ENCODE assay signal across 1 cellular context in genomic region chr6:32968093-32968769, GRCh38.
TF ChIP-seq lines count a peak whose summit lies in the region.

TSS of gene BRD2 (plus strand) at chr6:32968594. CDS start at chr6:32972899, 4,305 bp downstream.

TF ChIP-seq in HepG2, 621 proteins besides CTCF, POLR2A, EP300 and RAD21 (continued from another document and continues in another):
- TF ChIP-seq GATA4 (IDR thresholded peaks at IDR 0.05; ENCODE audit: borderline replicate concordance, low read depth) (peak; percentile 81; the same call in 1 of the 2 replicates), TRIM24 (CRISPR knock-in tag; IDR thresholded peaks at IDR 0.05) (no peak), ZNF143 (CRISPR knock-in tag; IDR thresholded peaks at IDR 0.05) (no peak), TFAP4 (IDR thresholded peaks at IDR 0.05; ENCODE audit: borderline replicate concordance, low read depth) (no peak; the same call in 1 of the 2 replicates), ATF7-NPFF (CRISPR knock-in tag; IDR thresholded peaks at IDR 0.05; ENCODE audit: low read depth) (peak; percentile 100), ZFP1 (CRISPR knock-in tag; IDR thresholded peaks at IDR 0.05) (no peak), THAP11 (CRISPR knock-in tag; IDR thresholded peaks at IDR 0.05) (peak; percentile 76), ZNF317 (CRISPR knock-in tag; IDR thresholded peaks at IDR 0.05) (peak; percentile 66), ZNF160 (CRISPR knock-in tag; IDR thresholded peaks at IDR 0.05) (peak; percentile 83), ZNF484 (CRISPR knock-in tag; IDR thresholded peaks at IDR 0.05; ENCODE audit: borderline replicate concordance, low read depth) (no peak), ZBTB43 (CRISPR knock-in tag; conservative IDR thresholded peaks at IDR 0.05) (peak; percentile 69), NFYB (CRISPR knock-in tag; IDR thresholded peaks at IDR 0.05) (no peak; the same call in 1 of the 2 replicates), BCLAF1 (IDR thresholded peaks at IDR 0.05) (no peak), ZNF644 (CRISPR knock-in tag; IDR thresholded peaks at IDR 0.05; ENCODE audit: low read depth) (no peak), MBD4 (IDR thresholded peaks at IDR 0.05; ENCODE audit: borderline replicate concordance, low read length) (no peak), ZNF235 (CRISPR knock-in tag; IDR thresholded peaks at IDR 0.05; ENCODE audit: borderline replicate concordance) (no peak; the same call in 1 of the 2 replicates), PHB2 (IDR thresholded peaks at IDR 0.05; ENCODE audit: partially characterized antibody) (no peak), FOSL2 (CRISPR knock-in tag; IDR thresholded peaks at IDR 0.05) (no peak), YEATS4 (CRISPR knock-in tag; IDR thresholded peaks at IDR 0.05; ENCODE audit: borderline replicate concordance) (peak; percentile 98), MTA3 (CRISPR knock-in tag; IDR thresholded peaks at IDR 0.05) (no peak), SYNCRIP (IDR thresholded peaks at IDR 0.05; ENCODE audit: insufficient read depth, low read depth, low read length) (no peak), FOXM1 (CRISPR knock-in tag; IDR thresholded peaks at IDR 0.05) (no peak), JUNB (CRISPR knock-in tag; IDR thresholded peaks at IDR 0.05; ENCODE audit: borderline replicate concordance) (no peak), ZNF549 (CRISPR knock-in tag; IDR thresholded peaks at IDR 0.05) (peak; percentile 41; the same call in 1 of the 2 replicates), ZFP62 (CRISPR knock-in tag; IDR thresholded peaks at IDR 0.05) (peak; percentile 54; the same call in 1 of the 2 replicates), FOXK2 (IDR thresholded peaks at IDR 0.05) (no peak; the same call in 1 of the 2 replicates), TCF12 (IDR thresholded peaks at IDR 0.05) (no peak), TCF12 (CRISPR knock-in tag; IDR thresholded peaks at IDR 0.05) (peak; percentile 66), REPIN1 (CRISPR knock-in tag; IDR thresholded peaks at IDR 0.05; ENCODE audit: borderline replicate concordance, low read depth) (peak; percentile 96), HOXA7 (CRISPR knock-in tag; IDR thresholded peaks at IDR 0.05) (0 out of 2 replicates have a peak, but pooled peaks have one; percentile 34), ISL2 (CRISPR knock-in tag; IDR thresholded peaks at IDR 0.05) (peak; percentile 88), ZBTB2 (CRISPR knock-in tag; IDR thresholded peaks at IDR 0.05; ENCODE audit: low read depth) (peak; percentile 90), ZNF609 (CRISPR knock-in tag; IDR thresholded peaks at IDR 0.05; ENCODE audit: borderline replicate concordance) (peak; percentile 76; the same call in 1 of the 2 replicates), ZNF550 (CRISPR knock-in tag; IDR thresholded peaks at IDR 0.05; ENCODE audit: borderline replicate concordance) (0 out of 2 replicates have a peak, but pooled peaks have one; percentile 64), ZBTB25 (CRISPR knock-in tag; IDR thresholded peaks at IDR 0.05) (peak; percentile 28; the same call in 1 of the 2 replicates), ZNF501 (CRISPR knock-in tag; IDR thresholded peaks at IDR 0.05) (peak; percentile 94)
- TF ChIP-seq, protein P1, sequence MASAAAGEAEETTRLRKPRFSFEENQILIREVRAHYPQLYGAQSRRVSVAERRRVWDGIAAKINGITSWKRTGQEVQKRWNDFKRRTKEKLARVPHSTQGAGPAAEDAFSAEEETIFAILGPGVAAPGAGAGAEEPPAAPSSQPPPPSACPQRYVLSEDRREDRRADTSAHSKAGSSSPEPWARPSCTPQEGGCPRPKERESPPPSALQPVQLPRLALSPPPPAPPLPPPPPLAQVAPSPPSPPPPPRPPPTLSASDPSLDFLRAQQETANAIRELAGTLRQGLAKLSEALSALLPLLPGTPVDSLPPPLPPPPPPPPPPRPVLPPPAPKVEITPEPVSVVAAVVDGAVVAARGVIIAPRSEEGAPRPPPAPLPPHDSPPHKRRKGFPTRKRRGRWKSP (CRISPR knock-in tag; IDR thresholded peaks at IDR 0.05), result peak; percentile 90
- TF ChIP-seq, protein P2, sequence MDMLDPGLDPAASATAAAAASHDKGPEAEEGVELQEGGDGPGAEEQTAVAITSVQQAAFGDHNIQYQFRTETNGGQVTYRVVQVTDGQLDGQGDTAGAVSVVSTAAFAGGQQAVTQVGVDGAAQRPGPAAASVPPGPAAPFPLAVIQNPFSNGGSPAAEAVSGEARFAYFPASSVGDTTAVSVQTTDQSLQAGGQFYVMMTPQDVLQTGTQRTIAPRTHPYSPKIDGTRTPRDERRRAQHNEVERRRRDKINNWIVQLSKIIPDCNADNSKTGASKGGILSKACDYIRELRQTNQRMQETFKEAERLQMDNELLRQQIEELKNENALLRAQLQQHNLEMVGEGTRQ (IDR thresholded peaks at IDR 0.05; ENCODE audit: low read depth, low read length), result no peak
- TF ChIP-seq, protein P2 (CRISPR knock-in tag; IDR thresholded peaks at IDR 0.05; ENCODE audit: borderline replicate concordance), result peak; percentile 89; the same call in 1 of the 2 replicates
- TF ChIP-seq, protein P3, sequence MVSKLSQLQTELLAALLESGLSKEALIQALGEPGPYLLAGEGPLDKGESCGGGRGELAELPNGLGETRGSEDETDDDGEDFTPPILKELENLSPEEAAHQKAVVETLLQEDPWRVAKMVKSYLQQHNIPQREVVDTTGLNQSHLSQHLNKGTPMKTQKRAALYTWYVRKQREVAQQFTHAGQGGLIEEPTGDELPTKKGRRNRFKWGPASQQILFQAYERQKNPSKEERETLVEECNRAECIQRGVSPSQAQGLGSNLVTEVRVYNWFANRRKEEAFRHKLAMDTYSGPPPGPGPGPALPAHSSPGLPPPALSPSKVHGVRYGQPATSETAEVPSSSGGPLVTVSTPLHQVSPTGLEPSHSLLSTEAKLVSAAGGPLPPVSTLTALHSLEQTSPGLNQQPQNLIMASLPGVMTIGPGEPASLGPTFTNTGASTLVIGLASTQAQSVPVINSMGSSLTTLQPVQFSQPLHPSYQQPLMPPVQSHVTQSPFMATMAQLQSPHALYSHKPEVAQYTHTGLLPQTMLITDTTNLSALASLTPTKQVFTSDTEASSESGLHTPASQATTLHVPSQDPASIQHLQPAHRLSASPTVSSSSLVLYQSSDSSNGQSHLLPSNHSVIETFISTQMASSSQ (IDR thresholded peaks at IDR 0.05; ENCODE audit: low read depth), result 0 out of 2 replicates have a peak, but pooled peaks have one; percentile 11
- TF ChIP-seq, protein P3 (CRISPR knock-in tag; IDR thresholded peaks at IDR 0.05; ENCODE audit: borderline replicate concordance), result peak; percentile 30; the same call in 1 of the 2 replicates
